ENCODE assay signal across 8 cellular contexts in the genomic region with DNA sequence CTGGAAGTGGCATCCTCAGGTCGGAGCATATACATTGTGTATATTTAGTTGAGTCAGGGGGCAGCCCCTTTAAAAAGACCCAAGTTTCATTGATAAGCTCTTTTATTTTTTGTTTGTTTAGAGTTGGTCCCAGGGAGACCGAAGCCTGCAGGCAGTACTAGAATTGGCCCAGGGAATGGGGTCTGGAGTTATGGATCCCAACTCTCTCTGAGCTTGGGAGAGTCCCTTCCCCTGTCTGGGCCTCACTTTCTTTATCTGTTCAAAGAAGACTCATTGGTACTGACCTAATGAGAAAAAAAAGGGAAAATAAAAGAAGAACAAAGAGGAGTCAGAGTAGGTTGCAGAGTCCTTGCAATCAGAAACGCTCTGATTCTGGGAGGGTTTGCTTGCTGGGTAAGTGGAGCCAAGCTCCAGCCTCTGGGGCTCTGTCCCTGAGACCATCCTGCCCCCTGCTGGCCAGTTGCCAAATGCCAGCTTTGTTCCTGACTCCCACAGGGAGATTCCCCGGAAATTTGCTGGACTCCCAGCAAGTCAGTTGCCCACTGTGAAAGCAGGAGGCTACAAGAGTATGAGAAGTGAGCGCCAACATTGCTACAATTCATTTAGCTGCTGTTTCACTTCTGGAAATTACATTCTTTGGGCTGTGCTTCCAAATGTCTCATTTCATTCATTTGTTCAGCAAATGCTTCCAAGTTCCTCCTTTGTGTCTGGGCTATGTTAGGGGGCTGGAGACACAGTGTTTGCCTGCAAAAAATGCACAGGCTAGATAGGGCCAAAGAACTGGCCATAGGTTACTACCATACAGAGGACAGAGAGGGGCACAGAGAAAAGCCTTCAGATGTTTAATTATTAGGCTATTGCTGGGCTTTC.
DNase-seq lines count a peak whose midpoint lies in the region; ATAC-seq, FAIRE-seq and TF ChIP-seq lines count a peak whose summit lies in the region.

No MANE protein-coding gene starts in this region.

- H3K9me3 ChIP-seq in Loucy (ENCODE audit: insufficient read depth, low read depth, low read length) (no peaks in the 10 kb centered on the region), sigmoid colon (no peaks in the 10 kb centered on the region)

- no peaks in the 10 kb centered on the region for H3K9me2 ChIP-seq in Loucy (replicated peaks; ENCODE audit: low read depth, low read length)

- H3K4me3 ChIP-seq in Loucy (ENCODE audit: low read length, poor library complexity, severe bottlenecking) (no peak overlapping the region), sigmoid colon (no peak overlapping the region)

- H3K4me1 Mint-ChIP-seq in activated naive CD8-positive, alpha-beta T cell treated with anti-CD3 and anti-CD28 coated beads, Interleukin-2, amount 10 ng/mL, durations not matched to agents 7 days and 5 days = peaks cover 4% of the 10 kb centered on the region

- H3K27ac Mint-ChIP-seq in activated naive CD8-positive, alpha-beta T cell treated with anti-CD3 and anti-CD28 coated beads, Interleukin-2, amount 10 ng/mL, durations not matched to agents 7 days and 5 days = no peak overlapping the region

- 33 to 41% methylated on average over 5 of the region's 5 CpGs for WGBS in sigmoid colon, 2 donors

- no peaks in the 10 kb centered on the region for H3K79me2 ChIP-seq in Loucy (ENCODE audit: insufficient read depth, low read length)

- H3K4me3 Mint-ChIP-seq in activated naive CD8-positive, alpha-beta T cell treated with anti-CD3 and anti-CD28 coated beads, Interleukin-2, amount 10 ng/mL, durations not matched to agents 7 days and 5 days = no peak overlapping the region

- TF ChIP-seq CTCF in Loucy (conservative IDR thresholded peaks at IDR 0.05; ENCODE audit: low read length) = peak; percentile 99
- TF ChIP-seq CTCF in sigmoid colon (IDR thresholded peaks at IDR 0.05) = no peak

- H2AFZ ChIP-seq in Loucy (ENCODE audit: low read length) = no peak overlapping the region

- H3K4me1 ChIP-seq in Loucy (ENCODE audit: insufficient read depth, low read length, poor library complexity, severe bottlenecking) (peaks cover 1% of the 10 kb centered on the region), sigmoid colon (no peaks in the 10 kb centered on the region)

- no peak overlapping the region for H3K9ac ChIP-seq in Loucy (ENCODE audit: low read depth, low read length, poor library complexity, severe bottlenecking)

- POLR2A ChIA-PET in activated naive CD8-positive, alpha-beta T cell treated with anti-CD3 and anti-CD28 coated beads, Interleukin-2, amount 10 ng/mL, durations not matched to agents 7 days and 5 days (lab: Charles Lee) = interaction anchor here (0.6 kb wide), 1 partner anchor 146 kb away, joined by 3 read pairs; no protein-coding TSS in a partner anchor

- no peak overlapping the region for H3K27ac ChIP-seq in sigmoid colon

- no peak for TF ChIP-seq EP300 in sigmoid colon (IDR thresholded peaks at IDR 0.05)

- peak; percentile 79 for FAIRE-seq in A204.1 (lab: Jason Lieb, UNC)
- FAIRE-seq in GM12892 (lab: Jason Lieb, UNC) = peak; percentile 83

- H4K20me1 ChIP-seq in Loucy (ENCODE audit: insufficient read depth, low read length, poor library complexity, severe bottlenecking) = no peaks in the 10 kb centered on the region

- H3K27me3 ChIP-seq in Loucy (ENCODE audit: insufficient read depth, low read length, poor library complexity, severe bottlenecking) (no peaks in the 10 kb centered on the region), sigmoid colon (no peaks in the 10 kb centered on the region)

- intact Hi-C loops in left ventricle myocardium superior (cut with micrococcal nuclease) = no loop called here
- intact Hi-C loops in sigmoid colon (cut with DNase I) = loop anchor here (10.0 kb wide), 1 partner anchor 314 kb away; no protein-coding TSS in a partner anchor

- no peaks in the 10 kb centered on the region for H3F3A ChIP-seq in Loucy (ENCODE audit: low read depth)

- H3K4me2 ChIP-seq in Loucy (ENCODE audit: low read depth, low read length, poor library complexity, severe bottlenecking) = no peak overlapping the region

- H3K36me3 Mint-ChIP-seq in activated naive CD8-positive, alpha-beta T cell treated with anti-CD3 and anti-CD28 coated beads, Interleukin-2, amount 10 ng/mL, durations not matched to agents 7 days and 5 days = no peaks in the 10 kb centered on the region

- H3K9me3 Mint-ChIP-seq in activated naive CD8-positive, alpha-beta T cell treated with anti-CD3 and anti-CD28 coated beads, Interleukin-2, amount 10 ng/mL, durations not matched to agents 7 days and 5 days = no peaks in the 10 kb centered on the region

- no peaks in the 10 kb centered on the region for H3K27me3 Mint-ChIP-seq in activated naive CD8-positive, alpha-beta T cell treated with anti-CD3 and anti-CD28 coated beads, Interleukin-2, amount 10 ng/mL, durations not matched to agents 7 days and 5 days

- ATAC-seq in SK-N-SH treated with all-trans-retinoic acid at 6 μM for 48 hours (peak; percentile 99), left ventricle myocardium superior (no peak)
- ATAC-seq in activated naive CD8-positive, alpha-beta T cell treated with anti-CD3 and anti-CD28 coated beads, Interleukin-2, amount 10 ng/mL, durations not matched to agents 7 days and 5 days (ENCODE audit: low read depth) = peak; percentile 52

- DNase-seq in GM12892 (ENCODE audit: insufficient read length) (peak; percentile 41), left ventricle myocardium superior (peak; percentile 55), smooth muscle cell of the brain vasculature (ENCODE audit: low read depth, low spot score) (peak; percentile 43), sigmoid colon (no peak)
- DNase-seq in activated naive CD8-positive, alpha-beta T cell treated with anti-CD3 and anti-CD28 coated beads, Interleukin-2, amount 10 ng/mL, durations not matched to agents 7 days and 5 days = peak; percentile 71

- TF ChIP-seq POLR2A in GM12892 (IDR thresholded peaks at IDR 0.05; ENCODE audit: low read depth, low read length) = no peak
- TF ChIP-seq POLR2A in sigmoid colon (IDR thresholded peaks at IDR 0.05) = no peak

- H3K36me3 ChIP-seq in Loucy (ENCODE audit: insufficient read depth, low read length) = no peaks in the 10 kb centered on the region
- no peaks in the 10 kb centered on the region for H3K36me3 ChIP-seq in sigmoid colon

TF ChIP-seq in SK-N-SH treated with all-trans-retinoic acid at 6 μM for 48 hours, 23 proteins besides CTCF, POLR2A, EP300 and RAD21:
- TF ChIP-seq ZFP30 (CRISPR knock-in tag; IDR thresholded peaks at IDR 0.05) (no peak), GLIS3 (CRISPR knock-in tag; IDR thresholded peaks at IDR 0.05) (no peak), SNAI2 (CRISPR knock-in tag; IDR thresholded peaks at IDR 0.05) (no peak), ZNF8 (CRISPR knock-in tag; IDR thresholded peaks at IDR 0.05) (no peak), ESRRG (CRISPR knock-in tag; IDR thresholded peaks at IDR 0.05) (no peak), TOX (CRISPR knock-in tag; IDR thresholded peaks at IDR 0.05; ENCODE audit: borderline replicate concordance) (no peak), ZNF565 (CRISPR knock-in tag; conservative IDR thresholded peaks at IDR 0.05; ENCODE audit: low read depth) (no peak), CSDC2 (CRISPR knock-in tag; IDR thresholded peaks at IDR 0.05) (no peak), ZNF70 (CRISPR knock-in tag; IDR thresholded peaks at IDR 0.05) (no peak), OSR1 (CRISPR knock-in tag; IDR thresholded peaks at IDR 0.05) (no peak), PPARA (CRISPR knock-in tag; IDR thresholded peaks at IDR 0.05; ENCODE audit: borderline replicate concordance) (no peak), BACH2 (CRISPR knock-in tag; IDR thresholded peaks at IDR 0.05; ENCODE audit: borderline replicate concordance) (no peak)
- TF ChIP-seq, protein P1, sequence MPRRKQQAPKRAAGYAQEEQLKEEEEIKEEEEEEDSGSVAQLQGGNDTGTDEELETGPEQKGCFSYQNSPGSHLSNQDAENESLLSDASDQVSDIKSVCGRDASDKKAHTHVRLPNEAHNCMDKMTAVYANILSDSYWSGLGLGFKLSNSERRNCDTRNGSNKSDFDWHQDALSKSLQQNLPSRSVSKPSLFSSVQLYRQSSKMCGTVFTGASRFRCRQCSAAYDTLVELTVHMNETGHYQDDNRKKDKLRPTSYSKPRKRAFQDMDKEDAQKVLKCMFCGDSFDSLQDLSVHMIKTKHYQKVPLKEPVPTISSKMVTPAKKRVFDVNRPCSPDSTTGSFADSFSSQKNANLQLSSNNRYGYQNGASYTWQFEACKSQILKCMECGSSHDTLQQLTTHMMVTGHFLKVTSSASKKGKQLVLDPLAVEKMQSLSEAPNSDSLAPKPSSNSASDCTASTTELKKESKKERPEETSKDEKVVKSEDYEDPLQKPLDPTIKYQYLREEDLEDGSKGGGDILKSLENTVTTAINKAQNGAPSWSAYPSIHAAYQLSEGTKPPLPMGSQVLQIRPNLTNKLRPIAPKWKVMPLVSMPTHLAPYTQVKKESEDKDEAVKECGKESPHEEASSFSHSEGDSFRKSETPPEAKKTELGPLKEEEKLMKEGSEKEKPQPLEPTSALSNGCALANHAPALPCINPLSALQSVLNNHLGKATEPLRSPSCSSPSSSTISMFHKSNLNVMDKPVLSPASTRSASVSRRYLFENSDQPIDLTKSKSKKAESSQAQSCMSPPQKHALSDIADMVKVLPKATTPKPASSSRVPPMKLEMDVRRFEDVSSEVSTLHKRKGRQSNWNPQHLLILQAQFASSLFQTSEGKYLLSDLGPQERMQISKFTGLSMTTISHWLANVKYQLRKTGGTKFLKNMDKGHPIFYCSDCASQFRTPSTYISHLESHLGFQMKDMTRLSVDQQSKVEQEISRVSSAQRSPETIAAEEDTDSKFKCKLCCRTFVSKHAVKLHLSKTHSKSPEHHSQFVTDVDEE (CRISPR knock-in tag; IDR thresholded peaks at IDR 0.05) = no peak
